13 cellular contexts compared by ENCODE assay signal in genomic region chr1:43711049-43711448, GRCh38. TPM values are rescaled to one million over a fixed set of nuclear protein-coding genes. Genes with fewer than 3 reads are reported as not detected.
DNase-seq lines count a peak whose midpoint lies in the region; ATAC-seq and TF ChIP-seq lines count a peak whose summit lies in the region.
"Had no signal": no experiment of that assay in that cellular context is flagged by ENCODE, and none has a peak within 500 bp of the region (broad histone marks: within the 10 kb centered on the region; RNA-seq: fewer than 3 reads in every experiment).

No MANE protein-coding gene starts in this region.

- no peak overlapping the region for H3K4me3 ChIP-seq in epithelial cell of esophagus (ENCODE audit: low read length)
- H3K4me3 ChIP-seq: heart left ventricle, skin epidermis had no signal

- DNase-seq in HCEC 1CT (peak; percentile 93), RKO (ENCODE audit: low spot score) (peak; percentile 89), epithelial cell of esophagus (ENCODE audit: low read depth) (peak; percentile 91), renal cortical epithelial cell (ENCODE audit: low read depth) (peak; percentile 50), NCI-H1930 (lab: John Stamatoyannopoulos, UW) (no peak), left ventricle myocardium superior (no peak), NOMO-1 treated with DMSO at 0.1 percent for 48 hours (lab: John Stamatoyannopoulos, UW; ENCODE audit: unreplicated experiment) (no peak), NCI-H128 (lab: John Stamatoyannopoulos, UW; ENCODE audit: unreplicated experiment) (no peak)
- DNase-seq: activated T-cell treated with anti-CD3 and anti-CD28 coated beads, Interleukin-2, amount 50 U/mL, for 24 hours; heart left ventricle; NCI-H82; stimulated activated CD8-positive, alpha-beta memory T cell treated with anti-CD3 and anti-CD28 coated beads, Interleukin-4, amount 100 ng/mL, for 48 hours had no signal

- ATAC-seq in left ventricle myocardium superior: no peak
- ATAC-seq: heart left ventricle had no signal

- intact Hi-C loops in left ventricle myocardium superior (cut with micrococcal nuclease): no loop called here

- no peak for TF ChIP-seq CTCF in epithelial cell of esophagus (IDR thresholded peaks at IDR 0.05; ENCODE audit: insufficient read depth, low read depth, low read length, missing control alignments)

RNA-seq across cellular contexts. Expression of gene ST3GAL3, which starts 3.7 kb away (rescaled TPM):
- total RNA-seq in renal cortical epithelial cell (8.0 and 16.5 TPM in 2 replicates), left ventricle myocardium superior (24.7 TPM)

Comparison
In these comparisons a context has a peak if more than half of its experiments do, and no peak if none do; other contexts are left out.
1. DNase-seq: peak in HCEC 1CT (single experiment), RKO (single experiment), epithelial cell of esophagus (single experiment) and renal cortical epithelial cell (single experiment); none in NCI-H1930 (0 of 2), left ventricle myocardium superior (single experiment), NOMO-1 treated with DMSO at 0.1 percent for 48 hours (single experiment) and NCI-H128 (single experiment).